Comparison of ENCODE assay signal across 8 cellular contexts in genomic region chr20:51562027-51562333, GRCh38. TPM values are rescaled to one million over a fixed set of nuclear protein-coding genes. Genes with fewer than 3 reads are reported as not detected.
DNase-seq lines count a peak whose midpoint lies in the region; ATAC-seq and TF ChIP-seq lines count a peak whose summit lies in the region.

No MANE protein-coding gene starts in this region.

- in situ Hi-C loops in Panc1 (cut with HindIII; ENCODE audit: low pct_unique_long_range_greater_than_20kb, low sequenced_read_pairs): no loop called here

- no peak overlapping the region for H3K27ac ChIP-seq in CD4-positive, CD25-positive, alpha-beta regulatory T cell (ENCODE audit: insufficient read depth, low read length, poor library complexity, severe bottlenecking)
- H3K27ac ChIP-seq in Panc1 (ENCODE audit: low read length) (peak overlapping the region; percentile 93), endodermal cell (ENCODE audit: low read depth, low read length) (peak overlapping the region; percentile 41), neuronal stem cell (replicated peaks; ENCODE audit: low read length) (no peak overlapping the region)

- H2BK120ac ChIP-seq in neuronal stem cell (ENCODE audit: low read depth, low read length): no peak overlapping the region

- H2AFZ ChIP-seq in neuronal stem cell (ENCODE audit: low read length): peak overlapping the region; percentile 98

- no peaks in the 10 kb centered on the region for H3K36me3 ChIP-seq in CD4-positive, CD25-positive, alpha-beta regulatory T cell (ENCODE audit: control insufficient read depth, insufficient read depth, low read length)
- no peaks in the 10 kb centered on the region for H3K36me3 ChIP-seq in Panc1 (ENCODE audit: control insufficient read depth, insufficient read depth, low read length)
- no peaks in the 10 kb centered on the region for H3K36me3 ChIP-seq in endodermal cell (ENCODE audit: control insufficient read depth, insufficient read depth, low read length)
- H3K36me3 ChIP-seq in neuronal stem cell (replicated peaks in 1 of 2; ENCODE audit: control insufficient read depth in 2 of 2, insufficient read depth in 2 of 2, low read length in 2 of 2): no peaks in the 10 kb centered on the region

- H2BK5ac ChIP-seq in neuronal stem cell (ENCODE audit: low read length): peak overlapping the region; percentile 59

- H3K4me3 ChIP-seq in CD4-positive, CD25-positive, alpha-beta regulatory T cell (ENCODE audit: low read depth, low read length): peak overlapping the region; percentile 40
- H3K4me3 ChIP-seq in Panc1 (ENCODE audit: low read depth in 2 of 2, low read length in 2 of 2) (peak overlapping the region; percentile 53 to 92), endodermal cell (ENCODE audit: low read length) (peak overlapping the region; percentile 84), neuronal stem cell (ENCODE audit: low read length in 2 of 2) (peak overlapping the region; percentile 55 to 83)

- H2AK5ac ChIP-seq in neuronal stem cell (ENCODE audit: low read depth, low read length): no peak overlapping the region

- no peak overlapping the region for H3K4ac ChIP-seq in neuronal stem cell (ENCODE audit: low read length)

- CTCF ChIA-PET in Panc1 (lab: Charles Lee): interaction anchor here (0.7 kb wide), 2 partner anchors 48 to 75 kb away, joined by 3 read pairs; no protein-coding TSS in a partner anchor

- no peak for ATAC-seq in CD4-positive, CD25-positive, alpha-beta regulatory T cell (ENCODE audit: low read depth in 2 of 2)
- 0 out of 2 replicates have a peak, but pooled peaks have one; percentile 2 for ATAC-seq in Panc1
- no peak for ATAC-seq in GM21423 (IDR thresholded peaks at IDR 0.05; ENCODE audit: unreplicated experiment)
- no peak for ATAC-seq in HG03342 (IDR thresholded peaks at IDR 0.05; ENCODE audit: unreplicated experiment)

- no peak overlapping the region for H4K91ac ChIP-seq in neuronal stem cell (ENCODE audit: low read depth, low read length, poor library complexity)

- peaks cover 28% of the 10 kb centered on the region for H3K4me1 ChIP-seq in CD4-positive, CD25-positive, alpha-beta regulatory T cell (ENCODE audit: control insufficient read depth, insufficient read depth, low read length, poor library complexity, severe bottlenecking)
- peaks cover 36% of the 10 kb centered on the region for H3K4me1 ChIP-seq in Panc1 (ENCODE audit: control insufficient read depth, insufficient read depth, low read length)
- peaks cover 6% of the 10 kb centered on the region for H3K4me1 ChIP-seq in endodermal cell (ENCODE audit: control insufficient read depth, insufficient read depth, low read length)
- peaks cover 7 to 29% of the 10 kb centered on the region in 2 donors for H3K4me1 ChIP-seq in neuronal stem cell (ENCODE audit: control insufficient read depth in 2 of 2, insufficient read depth in 1 of 2, low read depth in 1 of 2, low read length in 2 of 2)

- 0 to 2% methylated on average over 8 to 10 of the region's 10 CpGs for WGBS in endodermal cell (ENCODE audit: insufficient coverage in 1 of 2, insufficient read length in 1 of 2), 2 experiments
- no CpG with 5 or more reads among the region's 10 CpGs for WGBS in neuronal stem cell (ENCODE audit: extremely low coverage in 2 of 2, insufficient read length in 2 of 2, insufficient replicate concordance in 1 of 2), 2 donors

- H3K79me1 ChIP-seq in neuronal stem cell (ENCODE audit: low read depth, low read length): no peaks in the 10 kb centered on the region

- peak overlapping the region; percentile 87 for H3K4me2 ChIP-seq in neuronal stem cell (ENCODE audit: insufficient read depth, low read length, poor library complexity, severe bottlenecking)

- no peak overlapping the region for H2BK12ac ChIP-seq in neuronal stem cell (ENCODE audit: low read length)

- POLR2A ChIA-PET in Panc1 (lab: Charles Lee): no interaction called here

- H3K27ac Mint-ChIP-seq in CD4-positive, CD25-positive, alpha-beta regulatory T cell: no peak overlapping the region
- H3K27ac Mint-ChIP-seq in endodermal cell: no peak overlapping the region

- intact Hi-C loops in Panc1 (cut with micrococcal nuclease; ENCODE audit: unreplicated experiment): loop anchor here (10.0 kb wide), 1 partner anchor 107 kb away; no protein-coding TSS in a partner anchor

- peaks cover 0 to 31% (median 20%) of the 10 kb centered on the region in 4 donors for H3K4me1 Mint-ChIP-seq in CD4-positive, CD25-positive, alpha-beta regulatory T cell
- peaks cover 21% of the 10 kb centered on the region for H3K4me1 Mint-ChIP-seq in endodermal cell

- TF ChIP-seq CTCF in Panc1 (IDR thresholded peaks at IDR 0.05) (no peak), endodermal cell (conservative IDR thresholded peaks at IDR 0.05) (no peak)

- H3K9ac ChIP-seq in endodermal cell (ENCODE audit: extremely low read depth, low read length, poor library complexity, severe bottlenecking) (peak overlapping the region; percentile 71), neuronal stem cell (ENCODE audit: low read depth, low read length, poor library complexity) (no peak overlapping the region)

- H3K9me3 ChIP-seq in CD4-positive, CD25-positive, alpha-beta regulatory T cell (ENCODE audit: control insufficient read depth in 2 of 2, low read length in 2 of 2): no peaks in the 10 kb centered on the region
- H3K9me3 ChIP-seq in Panc1 (ENCODE audit: control insufficient read depth, insufficient read depth, low read depth, low read length): no peaks in the 10 kb centered on the region
- H3K9me3 ChIP-seq in endodermal cell (ENCODE audit: control insufficient read depth, low read length): no peaks in the 10 kb centered on the region
- no peaks in the 10 kb centered on the region for H3K9me3 ChIP-seq in neuronal stem cell (replicated peaks in 1 of 2; ENCODE audit: control insufficient read depth in 2 of 2, insufficient read depth in 1 of 2, low read depth in 1 of 2, low read length in 2 of 2)

- no peak overlapping the region for H3K14ac ChIP-seq in neuronal stem cell (ENCODE audit: low read length)

- no peak overlapping the region for H4K8ac ChIP-seq in neuronal stem cell (ENCODE audit: low read depth, low read length)

- peak overlapping the region; percentile 36 for H3K18ac ChIP-seq in neuronal stem cell (ENCODE audit: low read length)

- peaks cover 0 to 2% (median 0%) of the 10 kb centered on the region in 7 donors for H3K9me3 Mint-ChIP-seq in CD4-positive, CD25-positive, alpha-beta regulatory T cell
- H3K9me3 Mint-ChIP-seq in endodermal cell: no peaks in the 10 kb centered on the region

- BruUV-seq in Panc1 (replicated peaks; lab: Mats Ljungman, UMichigan): no TSS peak

- no peak overlapping the region for H2BK15ac ChIP-seq in neuronal stem cell (ENCODE audit: low read length)

- peak in 1 of 3 donors; percentile 12 for DNase-seq in CD4-positive, CD25-positive, alpha-beta regulatory T cell
- DNase-seq in Panc1 (ENCODE audit: low read depth, low spot score) (no peak), endodermal cell (no peak), neuronal stem cell (ENCODE audit: low spot score) (no peak), GM19240 (ENCODE audit: insufficient read length, low spot score) (no peak), 8988T (no peak)

- H3K36me3 Mint-ChIP-seq in CD4-positive, CD25-positive, alpha-beta regulatory T cell: no peaks in the 10 kb centered on the region
- H3K36me3 Mint-ChIP-seq in endodermal cell (ENCODE audit: low read depth): no peaks in the 10 kb centered on the region

- H3K23ac ChIP-seq in neuronal stem cell (ENCODE audit: low read depth, low read length, poor library complexity): no peak overlapping the region

- H3K4me3 Mint-ChIP-seq in CD4-positive, CD25-positive, alpha-beta regulatory T cell: peak overlapping the region in 2 of 4 donors; percentile 52 to 70
- H3K4me3 Mint-ChIP-seq in endodermal cell: peak overlapping the region; percentile 59

- peaks cover 41% of the 10 kb centered on the region for H3K27me3 ChIP-seq in CD4-positive, CD25-positive, alpha-beta regulatory T cell (ENCODE audit: control insufficient read depth, insufficient read depth, low read length)
- no peaks in the 10 kb centered on the region for H3K27me3 ChIP-seq in Panc1 (ENCODE audit: control insufficient read depth, insufficient read depth, low read length)
- peaks cover 47% of the 10 kb centered on the region for H3K27me3 ChIP-seq in endodermal cell (ENCODE audit: control insufficient read depth, insufficient read depth, low read length, poor library complexity, severe bottlenecking)
- H3K27me3 ChIP-seq in neuronal stem cell (ENCODE audit: control insufficient read depth in 3 of 3, insufficient read depth in 3 of 3, low read depth in 1 of 3, low read length in 3 of 3): peaks cover 0 to 53% (median 29%) of the 10 kb centered on the region in 3 experiments

- H3K27me3 Mint-ChIP-seq in CD4-positive, CD25-positive, alpha-beta regulatory T cell: peaks cover 84% of the 10 kb centered on the region
- H3K27me3 Mint-ChIP-seq in endodermal cell (ENCODE audit: insufficient read depth): peaks cover 67% of the 10 kb centered on the region

RNA-seq across cellular contexts. Expression of gene NFATC2, which starts 19.5 kb away (rescaled TPM):
- total RNA-seq in CD4-positive, CD25-positive, alpha-beta regulatory T cell: 56.8 TPM
- 10 to 100 TPM; 11.0 to 17.6 (median 13.5) TPM for polyA plus RNA-seq in CD4-positive, CD25-positive, alpha-beta regulatory T cell
- total RNA-seq in Panc1 (2021; ENCODE audit: unreplicated experiment) (10.6 TPM), endodermal cell (1 to 10 TPM; 1.5 to 2.1 TPM)
- 11.6 TPM for polyA plus RNA-seq in Panc1 (2012; ENCODE audit: insufficient read length)
- 1.2 TPM for polyA plus RNA-seq in endodermal cell (2013, experiment 1 of 2)
- 0.87 TPM for polyA plus RNA-seq in endodermal cell (2013, experiment 2 of 2)
- 0.67 TPM for polyA plus RNA-seq in neuronal stem cell (2013, experiment 1 of 2)
- 0.76 TPM for polyA plus RNA-seq in neuronal stem cell (2013, experiment 2 of 2)

Comparison
In these comparisons a context has a peak if more than half of its experiments do, and no peak if none do; other contexts are left out.
1. H3K27ac ChIP-seq: peak in Panc1 (single experiment) and endodermal cell (single experiment); none in CD4-positive, CD25-positive, alpha-beta regulatory T cell (single experiment) and neuronal stem cell (single experiment).
2. Peak in every context shown above with its lines, with median percentiles within 50 percentile points of each other: H3K4me3 ChIP-seq.